In the genomic region with DNA sequence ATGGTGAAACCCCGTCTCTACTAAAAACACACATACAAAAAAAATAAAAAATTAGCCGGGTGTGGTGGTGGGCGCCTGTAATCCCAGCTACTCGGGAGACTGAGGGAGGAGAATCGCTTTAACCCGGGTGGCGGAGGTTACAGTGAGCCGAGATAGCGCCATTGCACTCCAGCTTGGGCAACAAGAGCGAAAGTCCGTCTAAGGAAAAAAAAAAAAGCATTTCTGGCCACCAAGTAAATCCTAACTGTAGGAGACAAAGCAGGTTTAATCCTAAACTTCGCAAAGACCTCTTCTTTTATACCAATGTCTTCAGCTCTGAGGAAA, we compare ENCODE assay signal across 6 cellular contexts. TPM values are rescaled to one million over a fixed set of nuclear protein-coding genes. Genes with fewer than 3 reads are reported as not detected.
DNase-seq lines count a peak whose midpoint lies in the region; ATAC-seq and TF ChIP-seq lines count a peak whose summit lies in the region.
"Not testable (repeated sequence)": the region's sequence is repeated elsewhere in the genome, so short reads cannot be mapped to it uniquely, and the experiment has no call there.

No MANE protein-coding gene starts in this region.

- intact Hi-C loops in natural killer cell (cut with micrococcal nuclease) = loop anchor here (2.0 to 5.0 kb wide), 2 partner anchors 42 to 232 kb away; a partner anchor contains a TSS

- ATAC-seq in gastroesophageal sphincter, natural killer cell: not testable (repeated sequence)

- not testable (repeated sequence) for TF ChIP-seq EP300 in gastroesophageal sphincter (IDR thresholded peaks at IDR 0.05)

- H3K27ac ChIP-seq in SJSA1; thymus (ENCODE audit: low read depth): not testable (repeated sequence)
- H3K27ac ChIP-seq in gastroesophageal sphincter = peak overlapping the region in 2 of 4 donors; percentile 88 to 90

- not testable (repeated sequence) for DNase-seq in GM12864 (ENCODE audit: low read depth); SJSA1 (ENCODE audit: low read depth in 1 of 2, low spot score in 2 of 2); astrocyte of the spinal cord (ENCODE audit: low read depth, low spot score); natural killer cell

- TF ChIP-seq POLR2A in gastroesophageal sphincter (IDR thresholded peaks at IDR 0.05) = not testable (repeated sequence)

- H3K9me3 Mint-ChIP-seq in natural killer cell = not testable (repeated sequence)

- TF ChIP-seq CTCF in GM12864 (IDR thresholded peaks at IDR 0.05; ENCODE audit: low read depth, low read length, missing control alignments); astrocyte of the spinal cord (IDR thresholded peaks at IDR 0.05; ENCODE audit: low read depth, low read length); gastroesophageal sphincter (IDR thresholded peaks at IDR 0.05); natural killer cell (IDR thresholded peaks at IDR 0.05): not testable (repeated sequence)

- H3K27me3 ChIP-seq in SJSA1 (replicated peaks); gastroesophageal sphincter; thymus (ENCODE audit: control insufficient read depth, insufficient read depth): not testable (repeated sequence)

- H3K36me3 Mint-ChIP-seq in natural killer cell = not testable (repeated sequence)

- peak overlapping the region in 1 of 2 donors; percentile 95 for H3K27ac Mint-ChIP-seq in natural killer cell

- not testable (repeated sequence) for H3K27me3 Mint-ChIP-seq in natural killer cell (ENCODE audit: low read depth in 2 of 2)

- in situ Hi-C loops in astrocyte of the spinal cord (cut with HindIII; ENCODE audit: low sequenced_read_pairs) = not testable (repeated sequence)

- H3K4me3 ChIP-seq in GM12864 (ENCODE audit: low read depth, low read length) (peak overlapping the region; percentile 64), SJSA1 (peak overlapping the region; percentile 59), astrocyte of the spinal cord (ENCODE audit: low read depth, low read length) (peak overlapping the region; percentile 90), gastroesophageal sphincter (peak overlapping the region; percentile 77 to 82), thymus (ENCODE audit: low read length) (peak overlapping the region; percentile 69)

- WGBS in gastroesophageal sphincter (ENCODE audit: low coverage in 1 of 2), 2 donors = 78 to 85% methylated on average over 8 to 9 of the region's 12 CpGs
- 92% methylated on average over 12 of the region's 12 CpGs for WGBS in thymus

- peaks cover 19 to 24% of the 10 kb centered on the region in 2 donors for H3K4me1 Mint-ChIP-seq in natural killer cell

- H3K36me3 ChIP-seq in SJSA1 (peaks cover 37% of the 10 kb centered on the region), gastroesophageal sphincter (peaks cover 0 to 36% of the 10 kb centered on the region in 2 donors)
- not testable (repeated sequence) for H3K36me3 ChIP-seq in thymus (ENCODE audit: control insufficient read depth, insufficient read depth)

- H3K4me1 ChIP-seq in SJSA1 (replicated peaks); thymus (ENCODE audit: control insufficient read depth, insufficient read depth, low read length): not testable (repeated sequence)
- peaks cover 0 to 30% (median 10%) of the 10 kb centered on the region in 3 donors for H3K4me1 ChIP-seq in gastroesophageal sphincter

- not testable (repeated sequence) for H3K9me3 ChIP-seq in SJSA1 (replicated peaks); gastroesophageal sphincter; thymus (ENCODE audit: control insufficient read depth)

- peak overlapping the region; percentile 95 for H3K4me3 Mint-ChIP-seq in natural killer cell

RNA-seq across cellular contexts. Expression of a gene that starts 0.9 kb away (rescaled TPM):
- total RNA-seq in SJSA1 (2014; rRNA removed; shearing (Covaris generic)) = 38.0 and 41.2 TPM in 2 replicates
- total RNA-seq in gastroesophageal sphincter (10 to 100 TPM; 16.2 to 29.3 (median 24.3) TPM), natural killer cell (10 to 100 TPM; 21.3 to 21.7 (median 21.4) TPM)
- 17.8 TPM for polyA plus RNA-seq in thymus

RNA-seq across cellular contexts. Expression of a gene that starts 17.0 kb away (rescaled TPM):
- not detected in 2 replicates for total RNA-seq in SJSA1 (2014; rRNA removed; shearing (Covaris generic))
- total RNA-seq in gastroesophageal sphincter = 10 to 100 TPM in 2 of 4 donors, 1 to 10 TPM in 1, not detected in 1; 4.9 to 30.5 (median 13.6) TPM
- 100 to 1,000 TPM; 105 to 116 (median 111) TPM for total RNA-seq in natural killer cell
- polyA plus RNA-seq in thymus = 433 TPM

RNA-seq across cellular contexts. Expression of a gene that starts 21.4 kb away (rescaled TPM):
- total RNA-seq in SJSA1 (2014; rRNA removed; shearing (Covaris generic)) = 84.2 and 92.7 TPM in 2 replicates
- total RNA-seq in gastroesophageal sphincter = 100 to 1,000 TPM in 2 of 4 donors, 10 to 100 TPM in 2; 68.5 to 295 (median 130) TPM
- total RNA-seq in natural killer cell = 100 to 1,000 TPM; 116 to 141 (median 135) TPM
- polyA plus RNA-seq in thymus = 98.0 TPM

RNA-seq across cellular contexts. Expression of a gene that starts 23.9 kb away (rescaled TPM):
- total RNA-seq in SJSA1 (2014; rRNA removed; shearing (Covaris generic)) = 37.0 and 47.5 TPM in 2 replicates
- total RNA-seq in gastroesophageal sphincter = 10 to 100 TPM; 37.6 to 56.5 (median 51.2) TPM
- 10 to 100 TPM; 35.0 to 50.7 (median 36.7) TPM for total RNA-seq in natural killer cell
- polyA plus RNA-seq in thymus = 93.2 TPM

RNA-seq across cellular contexts. Expression of a gene that starts 35.2 kb away (rescaled TPM):
- total RNA-seq in SJSA1 (2014; rRNA removed; shearing (Covaris generic)) = 212 and 219 TPM in 2 replicates
- total RNA-seq in gastroesophageal sphincter = 100 to 1,000 TPM; 113 to 174 (median 148) TPM
- 10 to 100 TPM; 65.0 to 75.0 (median 66.7) TPM for total RNA-seq in natural killer cell
- 162 TPM for polyA plus RNA-seq in thymus
